ENCODE assay signal across 17 cellular contexts in genomic region chr5:151498395-151499155, GRCh38.
"Had no signal": no experiment of that assay in that cellular context is flagged by ENCODE, and none has a peak within 500 bp of the region (broad histone marks: within the 10 kb centered on the region; RNA-seq: fewer than 3 reads in every experiment).

No MANE protein-coding gene starts in this region.

- H3K27me3 ChIP-seq: foreskin keratinocyte had no signal

- H3K27ac Mint-ChIP-seq: activated CD4-positive, alpha-beta memory T cell treated with anti-CD3 and anti-CD28 coated beads for 36 hours; activated CD4-positive, alpha-beta T cell treated with anti-CD3 and anti-CD28 coated beads for 36 hours; activated naive CD8-positive, alpha-beta T cell treated with anti-CD3 and anti-CD28 coated beads, Interleukin-2, amount 10 ng/mL, durations not matched to agents 7 days and 5 days; type B pancreatic cell had no signal

- H3K27ac ChIP-seq: foreskin keratinocyte, WERI-Rb-1 had no signal

- H3K27me3 Mint-ChIP-seq: activated CD4-positive, alpha-beta memory T cell treated with anti-CD3 and anti-CD28 coated beads for 36 hours; activated CD4-positive, alpha-beta T cell treated with anti-CD3 and anti-CD28 coated beads for 36 hours; activated naive CD8-positive, alpha-beta T cell treated with anti-CD3 and anti-CD28 coated beads, Interleukin-2, amount 10 ng/mL, durations not matched to agents 7 days and 5 days; brain; type B pancreatic cell had no signal

- H3K4me3 Mint-ChIP-seq: activated CD4-positive, alpha-beta memory T cell treated with anti-CD3 and anti-CD28 coated beads for 36 hours; activated CD4-positive, alpha-beta T cell treated with anti-CD3 and anti-CD28 coated beads for 36 hours; activated naive CD8-positive, alpha-beta T cell treated with anti-CD3 and anti-CD28 coated beads, Interleukin-2, amount 10 ng/mL, durations not matched to agents 7 days and 5 days; activated T-cell treated with anti-CD3 and anti-CD28 coated beads, Interleukin-2, amount 50 U/mL, for 4 hours; brain; neural crest cell; type B pancreatic cell had no signal

- H3K4me1 ChIP-seq: foreskin keratinocyte had no signal

- DNase-seq: activated CD4-positive, alpha-beta memory T cell treated with anti-CD3 and anti-CD28 coated beads for 36 hours; activated CD4-positive, alpha-beta T cell treated with anti-CD3 and anti-CD28 coated beads for 36 hours; activated effector memory CD4-positive, alpha-beta T cell treated with Interleukin-2 at 50 U/mL for 16 hours; activated naive CD8-positive, alpha-beta T cell treated with anti-CD3 and anti-CD28 coated beads, Interleukin-2, amount 10 ng/mL, durations not matched to agents 7 days and 5 days; activated T-cell treated with anti-CD3 and anti-CD28 coated beads, Interleukin-2, amount 50 U/mL, for 4 hours; central memory CD4-positive, alpha-beta T cell; cortex of kidney; effector memory CD4-positive, alpha-beta T cell; foreskin keratinocyte; head of caudate nucleus; stimulated activated CD4-positive, alpha-beta T cell treated with anti-CD3 and anti-CD28 coated beads, Interleukin-15, amount 100 ng/mL, for 24 hours; stimulated activated CD4-positive, alpha-beta T cell treated with anti-CD3 and anti-CD28 coated beads, Interleukin-4, amount 100 ng/mL, for 1 hour; stimulated activated naive CD4-positive, alpha-beta T cell treated with Interleukin-2 at 50 U/mL for 16 hours; WERI-Rb-1 had no signal

- H3K36me3 ChIP-seq: WERI-Rb-1 had no signal

- H3K9me3 Mint-ChIP-seq: activated CD4-positive, alpha-beta memory T cell treated with anti-CD3 and anti-CD28 coated beads for 36 hours; activated naive CD8-positive, alpha-beta T cell treated with anti-CD3 and anti-CD28 coated beads, Interleukin-2, amount 10 ng/mL, durations not matched to agents 7 days and 5 days; activated T-cell treated with anti-CD3 and anti-CD28 coated beads, Interleukin-2, amount 50 U/mL, for 4 hours; brain; type B pancreatic cell had no signal

- H3K36me3 Mint-ChIP-seq: activated CD4-positive, alpha-beta memory T cell treated with anti-CD3 and anti-CD28 coated beads for 36 hours; activated naive CD8-positive, alpha-beta T cell treated with anti-CD3 and anti-CD28 coated beads, Interleukin-2, amount 10 ng/mL, durations not matched to agents 7 days and 5 days; type B pancreatic cell had no signal
